Comparison of ENCODE assay signal across 8 cellular contexts in genomic region chr11:119101759-119102423, GRCh38. TPM values are rescaled to one million over a fixed set of nuclear protein-coding genes. Genes with fewer than 3 reads are reported as not detected.
DNase-seq lines count a peak whose midpoint lies in the region; ATAC-seq and TF ChIP-seq lines count a peak whose summit lies in the region.

DPAGT1 (minus strand) TSS chr11:119101853; CDS start chr11:119101655, 198 bp downstream.

- H3K4me2 ChIP-seq in DOHH2 (ENCODE audit: low read length), result peak within 1 kb of the TSS; percentile 94

- peak; percentile 61 for TF ChIP-seq POLR2A in Raji (IDR thresholded peaks at IDR 0.05; ENCODE audit: insufficient read depth, low read depth, low read length)

- ATAC-seq in natural killer cell, result peak; percentile 88 to 94 (median 90)

- intact Hi-C loops in activated T-helper 2 cell treated with anti-CD3 and anti-CD28 coated beads, Interferon-gamma antibody, Interleukin-2, Interleukin-4, amounts not matched to agents 10 μg/mL and 5 μg/mL and 100 μg/mL, durations not matched to agents 14 hours and 24 hours and 36 hours (cut with micrococcal nuclease), result loop anchor here (1.0 to 5.0 kb wide), 6 partner anchors 8 to 232 kb away; partner anchors contain the start of genes BCL9L, NLRX1, RNF26 and VPS11
- intact Hi-C loops in natural killer cell (cut with micrococcal nuclease), result loop anchor here (1.0 to 5.0 kb wide), 5 partner anchors 8 to 85 kb away; partner anchors contain the start of genes HINFP, HMBS, RPS25 and TRAPPC4

- H3K9me3 ChIP-seq in DOHH2 (ENCODE audit: control insufficient read depth, insufficient read depth, low read length), result no peaks in the 10 kb centered on the region

- H3K4me3 Mint-ChIP-seq in activated T-helper 2 cell treated with anti-CD3 and anti-CD28 coated beads, Interferon-gamma antibody, Interleukin-2, Interleukin-4, amounts not matched to agents 10 μg/mL and 5 μg/mL and 100 μg/mL, durations not matched to agents 14 hours and 24 hours and 36 hours (ENCODE audit: low read depth), result peak within 1 kb of the TSS; percentile 91
- H3K4me3 Mint-ChIP-seq in natural killer cell, result peak within 1 kb of the TSS; percentile 96

- DNase-seq in H4 (ENCODE audit: low spot score) (peak; percentile 96), LoVo (ENCODE audit: low spot score) (peak; percentile 96), fibroblast of pulmonary artery (ENCODE audit: low read depth) (peak; percentile 98), natural killer cell (peak; percentile 78)
- DNase-seq in activated T-helper 2 cell treated with anti-CD3 and anti-CD28 coated beads, Interferon-gamma antibody, Interleukin-2, Interleukin-4, amounts not matched to agents 10 μg/mL and 5 μg/mL and 100 μg/mL, durations not matched to agents 14 hours and 24 hours and 36 hours (ENCODE audit: low spot score), result peak; percentile 84
- peak; percentile 86 for DNase-seq in stimulated activated naive CD4-positive, alpha-beta T cell treated with Interleukin-2 at 50 U/mL for 16 hours (lab: John Stamatoyannopoulos, UW)

- peaks cover 72% of the 10 kb centered on the region for H3K4me1 ChIP-seq in DOHH2 (ENCODE audit: control insufficient read depth, low read length)

- peaks cover 50% of the 10 kb centered on the region for H3K79me2 ChIP-seq in DOHH2 (ENCODE audit: control insufficient read depth, low read length)

- TF ChIP-seq CTCF in DOHH2 (IDR thresholded peaks at IDR 0.05; ENCODE audit: low read depth, low read length, poor library complexity, severe bottlenecking), result no peak
- no peak for TF ChIP-seq CTCF in fibroblast of pulmonary artery (IDR thresholded peaks at IDR 0.05; ENCODE audit: low read length, missing control alignments)
- no peak for TF ChIP-seq CTCF in natural killer cell (IDR thresholded peaks at IDR 0.05)

- peaks cover 32% of the 10 kb centered on the region for H3K4me1 Mint-ChIP-seq in activated T-helper 2 cell treated with anti-CD3 and anti-CD28 coated beads, Interferon-gamma antibody, Interleukin-2, Interleukin-4, amounts not matched to agents 10 μg/mL and 5 μg/mL and 100 μg/mL, durations not matched to agents 14 hours and 24 hours and 36 hours (ENCODE audit: low read depth)
- peaks cover 29 to 38% of the 10 kb centered on the region in 2 donors for H3K4me1 Mint-ChIP-seq in natural killer cell

- peaks cover 20% of the 10 kb centered on the region for H3F3A ChIP-seq in DOHH2 (ENCODE audit: control insufficient read depth, insufficient read depth)

- H3K36me3 ChIP-seq in DOHH2 (ENCODE audit: control insufficient read depth, low read length), result peaks cover 25% of the 10 kb centered on the region

- H3K36me3 Mint-ChIP-seq in activated T-helper 2 cell treated with anti-CD3 and anti-CD28 coated beads, Interferon-gamma antibody, Interleukin-2, Interleukin-4, amounts not matched to agents 10 μg/mL and 5 μg/mL and 100 μg/mL, durations not matched to agents 14 hours and 24 hours and 36 hours (ENCODE audit: low read depth), result peaks cover 33% of the 10 kb centered on the region
- H3K36me3 Mint-ChIP-seq in natural killer cell, result peaks cover 1% of the 10 kb centered on the region

- H3K4me3 ChIP-seq in DOHH2 (ENCODE audit: low read length) (peak within 1 kb of the TSS; percentile 83), fibroblast of pulmonary artery (replicated peaks; ENCODE audit: low read depth, low read length) (peak within 1 kb of the TSS; percentile 88)

- no peaks in the 10 kb centered on the region for H3K9me2 ChIP-seq in DOHH2 (replicated peaks; ENCODE audit: control insufficient read depth, low read length)

- H3K27ac Mint-ChIP-seq in activated T-helper 2 cell treated with anti-CD3 and anti-CD28 coated beads, Interferon-gamma antibody, Interleukin-2, Interleukin-4, amounts not matched to agents 10 μg/mL and 5 μg/mL and 100 μg/mL, durations not matched to agents 14 hours and 24 hours and 36 hours, result peak within 1 kb of the TSS; percentile 98
- peak within 1 kb of the TSS; percentile 94 to 98 for H3K27ac Mint-ChIP-seq in natural killer cell

- H4K20me1 ChIP-seq in DOHH2 (ENCODE audit: control insufficient read depth, insufficient read depth, low read depth, low read length), result no peaks in the 10 kb centered on the region

- H3K27me3 ChIP-seq in DOHH2 (ENCODE audit: control insufficient read depth, low read length), result no peaks in the 10 kb centered on the region

- no peaks in the 10 kb centered on the region for H3K27me3 Mint-ChIP-seq in activated T-helper 2 cell treated with anti-CD3 and anti-CD28 coated beads, Interferon-gamma antibody, Interleukin-2, Interleukin-4, amounts not matched to agents 10 μg/mL and 5 μg/mL and 100 μg/mL, durations not matched to agents 14 hours and 24 hours and 36 hours (ENCODE audit: low read depth)
- H3K27me3 Mint-ChIP-seq in natural killer cell (ENCODE audit: low read depth in 2 of 2), result no peaks in the 10 kb centered on the region

- H3K27ac ChIP-seq in DOHH2 (ENCODE audit: low read depth, low read length), result peak within 1 kb of the TSS; percentile 75

- no peaks in the 10 kb centered on the region for H3K9me3 Mint-ChIP-seq in activated T-helper 2 cell treated with anti-CD3 and anti-CD28 coated beads, Interferon-gamma antibody, Interleukin-2, Interleukin-4, amounts not matched to agents 10 μg/mL and 5 μg/mL and 100 μg/mL, durations not matched to agents 14 hours and 24 hours and 36 hours
- H3K9me3 Mint-ChIP-seq in natural killer cell, result no peaks in the 10 kb centered on the region

RNA-seq across cellular contexts. Expression of gene DPAGT1, which starts in this region (rescaled TPM):
- total RNA-seq in H4 (2014; rRNA removed; shearing (Covaris generic)), result 25.0 and 43.7 TPM in 2 replicates
- total RNA-seq in activated T-helper 2 cell treated with anti-CD3 and anti-CD28 coated beads, Interferon-gamma antibody, Interleukin-2, Interleukin-4, amounts not matched to agents 10 μg/mL and 5 μg/mL and 100 μg/mL, durations not matched to agents 14 hours and 24 hours and 36 hours, result 82.2 and 83.4 TPM in 2 replicates
- total RNA-seq in natural killer cell, result 10 to 100 TPM; 20.5 to 28.5 (median 24.4) TPM

Comparison
In these comparisons a context has a peak if more than half of its experiments do, and no peak if none do; other contexts are left out.
1. Peak in every context shown above with its lines: DNase-seq, ATAC-seq, H3K4me3 ChIP-seq and H3K27ac ChIP-seq.